ENCODE assay signal across 23 cellular contexts in genomic region chr12:90910958-90911357, GRCh38. TPM values are rescaled to one million over a fixed set of nuclear protein-coding genes. Genes with fewer than 3 reads are reported as not detected.
DNase-seq lines count a peak whose midpoint lies in the region; FAIRE-seq and TF ChIP-seq lines count a peak whose summit lies in the region.
"Had no signal": no experiment of that assay in that cellular context is flagged by ENCODE, and none has a peak within 500 bp of the region (broad histone marks: within the 10 kb centered on the region; RNA-seq: fewer than 3 reads in every experiment).

No MANE protein-coding gene starts in this region.

- H3K9me3 ChIP-seq in endothelial cell of umbilical vein (replicated peaks; ENCODE audit: control insufficient read depth, insufficient read depth, low read length) (no peaks in the 10 kb centered on the region), osteoblast (ENCODE audit: low read depth, low read length) (no peaks in the 10 kb centered on the region), left ventricle myocardium inferior (replicated peaks) (peaks cover 10% of the 10 kb centered on the region)
- H3K9me3 ChIP-seq: BE2C, HAP-1 had no signal

- H3K9ac ChIP-seq in endothelial cell of umbilical vein (replicated peaks; ENCODE audit: extremely low read depth, insufficient read depth, low read length) = no peak overlapping the region

- POLR2A ChIA-PET in endothelial cell of umbilical vein (lab: Charles Lee) = no interaction called here

- BruUV-seq in endothelial cell of umbilical vein (replicated peaks; lab: Mats Ljungman, UMichigan) = no TSS peak

- intact Hi-C loops in endothelial cell of umbilical vein (cut with micrococcal nuclease) = no loop called here
- intact Hi-C loops in left ventricle myocardium inferior (cut with micrococcal nuclease) = no loop called here

- TF ChIP-seq CTCF in D721Med (IDR thresholded peaks at IDR 0.05; ENCODE audit: insufficient read depth, missing control alignments) (no peak), endothelial cell of umbilical vein (IDR thresholded peaks at IDR 0.05; ENCODE audit: extremely low read depth in 1 of 2, insufficient read depth in 1 of 2, low read depth in 1 of 2, low read length in 2 of 2) (no peak), osteoblast (IDR thresholded peaks at IDR 0.05; ENCODE audit: extremely low read depth, low read depth, low read length) (no peak), left ventricle myocardium inferior (IDR thresholded peaks at IDR 0.05; ENCODE audit: borderline replicate concordance) (no peak)

- CTCF ChIA-PET in endothelial cell of umbilical vein (lab: Charles Lee) = interaction anchor here (1.0 kb wide), 1 partner anchor 11 kb away, joined by 4 read pairs; no protein-coding TSS in a partner anchor

- H3K4me2 ChIP-seq in endothelial cell of umbilical vein (ENCODE audit: insufficient read depth, low read length) (no peak overlapping the region), osteoblast (ENCODE audit: insufficient read depth, low read length) (no peak overlapping the region)

- DNase-seq in D721Med (ENCODE audit: insufficient read length, low spot score) (no peak), NCI-H226 (peak; percentile 86), endothelial cell of umbilical vein (ENCODE audit: low read depth, low spot score) (peak; percentile 25), osteoblast (ENCODE audit: insufficient read length, low spot score, missing footprints) (no peak), DMS 273 treated with DMSO at 0.1 percent for 48 hours (lab: John Stamatoyannopoulos, UW) (no peak), cortex of kidney (lab: John Stamatoyannopoulos, UW) (no peak), left ventricle myocardium inferior (no peak)
- DNase-seq: ACHN; BE2C; C1 segment of cervical spinal cord; CD4-positive, CD25-positive, alpha-beta regulatory T cell; CD8-positive, alpha-beta memory T cell; COR-L47; DMS153; DMS79; GDM1 had no signal

- H2AFZ ChIP-seq in endothelial cell of umbilical vein (ENCODE audit: low read depth, low read length) = peak overlapping the region; percentile 71
- peak overlapping the region; percentile 75 for H2AFZ ChIP-seq in osteoblast (ENCODE audit: low read length)

- peak; percentile 67 for FAIRE-seq in D721Med (lab: Jason Lieb, UNC)
- no peak for FAIRE-seq in endothelial cell of umbilical vein (lab: Jason Lieb, UNC)
- FAIRE-seq: GM12892, GM18507 had no signal

- no peaks in the 10 kb centered on the region for H3K9me1 ChIP-seq in endothelial cell of umbilical vein (replicated peaks; ENCODE audit: control insufficient read depth, extremely low read depth, insufficient read depth, low read length)

- H3K27me3 ChIP-seq in endothelial cell of umbilical vein (ENCODE audit: control insufficient read depth in 2 of 2, insufficient read depth in 2 of 2, low read length in 2 of 2) (no peaks in the 10 kb centered on the region), osteoblast (ENCODE audit: insufficient read depth, low read length) (no peaks in the 10 kb centered on the region), left ventricle myocardium inferior (ENCODE audit: low read depth) (no peaks in the 10 kb centered on the region)
- H3K27me3 ChIP-seq: BE2C had no signal

- H3K79me2 ChIP-seq in endothelial cell of umbilical vein (ENCODE audit: control insufficient read depth, insufficient read depth, low read length) (no peaks in the 10 kb centered on the region), osteoblast (ENCODE audit: insufficient read depth, low read length) (no peaks in the 10 kb centered on the region)

- TF ChIP-seq POLR2A in endothelial cell of umbilical vein (IDR thresholded peaks at IDR 0.05; ENCODE audit: low read depth, low read length) = no peak

- no peak overlapping the region for H3K4me3 ChIP-seq in endothelial cell of umbilical vein (replicated peaks in 1 of 3; ENCODE audit: insufficient read depth in 1 of 3, low read depth in 1 of 3, low read length in 3 of 3)
- H3K4me3 ChIP-seq in osteoblast (ENCODE audit: insufficient read depth, low read length) = no peak overlapping the region
- H3K4me3 ChIP-seq in left ventricle myocardium inferior = no peak overlapping the region
- H3K4me3 ChIP-seq: HAP-1 had no signal

- H3K27ac ChIP-seq in endothelial cell of umbilical vein (ENCODE audit: insufficient read depth, low read depth, low read length) (no peak overlapping the region), osteoblast (ENCODE audit: low read depth, low read length) (no peak overlapping the region), left ventricle myocardium inferior (replicated peaks) (no peak overlapping the region)

- dilution Hi-C loops in endothelial cell of umbilical vein (cut with MboI; ENCODE audit: extremely low pct_ligation_motif_present, low sequenced_read_pairs) = no loop called here

- H3K36me3 ChIP-seq in endothelial cell of umbilical vein (ENCODE audit: control insufficient read depth in 2 of 2, extremely low read depth in 1 of 2, insufficient read depth in 2 of 2, low read length in 2 of 2) (no peaks in the 10 kb centered on the region), osteoblast (ENCODE audit: insufficient read depth, low read length) (no peaks in the 10 kb centered on the region), left ventricle myocardium inferior (no peaks in the 10 kb centered on the region)
- H3K36me3 ChIP-seq: BE2C, HAP-1 had no signal

- H4K20me1 ChIP-seq in endothelial cell of umbilical vein (replicated peaks; ENCODE audit: control insufficient read depth, extremely low read depth, insufficient read depth, low read length) (no peaks in the 10 kb centered on the region), osteoblast (ENCODE audit: insufficient read depth, low read length) (no peaks in the 10 kb centered on the region)

- H3K4me1 ChIP-seq in endothelial cell of umbilical vein (ENCODE audit: control insufficient read depth, extremely low read depth, insufficient read depth, low read length) (no peaks in the 10 kb centered on the region), osteoblast (ENCODE audit: insufficient read depth, low read length) (peaks cover 25% of the 10 kb centered on the region), left ventricle myocardium inferior (no peaks in the 10 kb centered on the region)
- H3K4me1 ChIP-seq: BE2C, HAP-1 had no signal

TF ChIP-seq in endothelial cell of umbilical vein, 7 proteins besides CTCF, POLR2A, EP300 and RAD21:
- TF ChIP-seq POLR2AphosphoS5 (IDR thresholded peaks at IDR 0.05; ENCODE audit: insufficient read depth, low read depth, low read length) (no peak), MAX (IDR thresholded peaks at IDR 0.05; ENCODE audit: insufficient read depth, insufficient read length) (no peak), EZH2 (IDR thresholded peaks at IDR 0.05; ENCODE audit: borderline replicate concordance, low read depth, low read length, severe bottlenecking) (no peak), GATA2 (IDR thresholded peaks at IDR 0.05; ENCODE audit: insufficient read depth, insufficient read length, low read depth, low read length) (peak; percentile 71)

RNA-seq across cellular contexts. Expression of gene CCER1, which starts 44.0 kb away (rescaled TPM):
- not detected in 2 replicates for total RNA-seq in endothelial cell of umbilical vein
- not detected in 2 replicates for polyA plus RNA-seq in endothelial cell of umbilical vein
- not detected in 2 replicates for polyA plus RNA-seq in endothelial cell of umbilical vein (2011; cell fraction: cytosol; rRNA removed)
- not detected in 2 replicates for polyA plus RNA-seq in endothelial cell of umbilical vein (2011; cell fraction: nucleus; rRNA removed)
- polyA plus RNA-seq in endothelial cell of umbilical vein (2012) = not detected in 2 replicates
- not detected in 2 replicates for polyA minus RNA-seq in endothelial cell of umbilical vein
- not detected for polyA minus RNA-seq in endothelial cell of umbilical vein (2011; cell fraction: cytosol; rRNA and poly(A)+ RNA removed)
- polyA minus RNA-seq in endothelial cell of umbilical vein (2011; cell fraction: nucleus; rRNA and poly(A)+ RNA removed) = not detected in 2 replicates
- total RNA-seq in osteoblast = not detected in 2 replicates
- total RNA-seq in left ventricle myocardium inferior = not detected
- total RNA-seq: A172; CD4-positive, CD25-positive, alpha-beta regulatory T cell; CD8-positive, alpha-beta memory T cell; Daoy; H4; HT-29 had no signal
- polyA plus RNA-seq: CD4-positive, CD25-positive, alpha-beta regulatory T cell; CD8-positive, alpha-beta memory T cell had no signal

Comparison
In these comparisons a context has a peak if more than half of its experiments do, and no peak if none do; other contexts are left out.
1. DNase-seq: peak in NCI-H226 (single experiment) and endothelial cell of umbilical vein (single experiment); none in D721Med (single experiment), osteoblast (single experiment), DMS 273 treated with DMSO at 0.1 percent for 48 hours (single experiment), cortex of kidney (single experiment) and left ventricle myocardium inferior (single experiment).